ENCODE assay signal across 13 cellular contexts in the genomic region with DNA sequence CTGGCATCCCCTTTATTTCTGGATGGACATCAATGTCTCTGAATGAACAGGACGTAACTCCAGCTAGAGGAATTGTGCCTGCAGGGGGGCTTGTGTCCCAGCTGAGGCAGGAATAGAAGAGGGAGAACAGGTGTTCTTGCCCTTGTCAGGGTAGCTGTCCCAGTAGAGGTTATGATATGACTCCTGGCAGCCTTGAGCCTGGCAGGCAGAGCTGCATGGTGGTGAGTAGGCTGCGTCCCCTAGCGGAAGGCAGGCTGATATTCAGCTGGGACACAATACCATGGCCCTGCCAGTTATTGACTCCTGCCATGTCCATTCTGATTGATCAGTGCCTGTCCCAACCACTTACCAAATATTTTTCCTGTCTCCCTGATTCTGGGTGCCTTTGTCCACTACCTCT.
DNase-seq lines count a peak whose midpoint lies in the region; ATAC-seq and TF ChIP-seq lines count a peak whose summit lies in the region.
"Had no signal": no experiment of that assay in that cellular context is flagged by ENCODE, and none has a peak within 500 bp of the region (broad histone marks: within the 10 kb centered on the region; RNA-seq: fewer than 3 reads in every experiment).

No MANE protein-coding gene starts in this region.

- in situ Hi-C loops in KBM-7 (cut with MboI; ENCODE audit: low pct_unique_long_range_greater_than_20kb, low sequenced_read_pairs) = no loop called here

- no peaks in the 10 kb centered on the region for H3K36me3 Mint-ChIP-seq in activated T-helper 17 cell treated with anti-CD3 and anti-CD28 coated beads, Interleukin-2, amount 50 U/mL, for 72 hours (ENCODE audit: low read depth)

- DNase-seq in KBM-7 (peak; percentile 10), myocyte (ENCODE audit: low read depth) (peak; percentile 17)
- no peak for DNase-seq in activated T-cell treated with anti-CD3 and anti-CD28 coated beads, Interleukin-2, amount 50 U/mL, for 1 hour
- DNase-seq in effector CD8-positive, alpha-beta T cell (lab: John Stamatoyannopoulos, UW) = no peak
- DNase-seq: activated CD4-positive, alpha-beta T cell treated with anti-CD3 and anti-CD28 coated beads, Interleukin-2, amount 50 U/mL, for 1 hour; activated naive CD4-positive, alpha-beta T cell treated with anti-CD3 and anti-CD28 coated beads for 36 hours; kidney glomerular epithelial cell; NCI-H2227 treated with DMSO at 0.1 percent for 48 hours had no signal

- no peak overlapping the region for H3K4me3 Mint-ChIP-seq in activated T-helper 17 cell treated with anti-CD3 and anti-CD28 coated beads, Interleukin-2, amount 50 U/mL, for 72 hours
- H3K4me3 Mint-ChIP-seq: activated naive CD4-positive, alpha-beta T cell treated with anti-CD3 and anti-CD28 coated beads for 36 hours; stimulated activated naive CD8-positive, alpha-beta T cell treated with anti-CD3 and anti-CD28 coated beads, Interleukin-15, Interleukin-2, amounts not matched to agents 100 ng/mL and 50 ng/mL, for 24 hours had no signal

- H3K9me3 Mint-ChIP-seq in activated T-helper 17 cell treated with anti-CD3 and anti-CD28 coated beads, Interleukin-2, amount 50 U/mL, for 72 hours = no peaks in the 10 kb centered on the region
- H3K9me3 Mint-ChIP-seq: stimulated activated naive CD8-positive, alpha-beta T cell treated with anti-CD3 and anti-CD28 coated beads, Interleukin-15, Interleukin-2, amounts not matched to agents 100 ng/mL and 50 ng/mL, for 24 hours had no signal

- no peak overlapping the region for H3K27ac Mint-ChIP-seq in activated T-helper 17 cell treated with anti-CD3 and anti-CD28 coated beads, Interleukin-2, amount 50 U/mL, for 72 hours
- H3K27ac Mint-ChIP-seq: activated naive CD4-positive, alpha-beta T cell treated with anti-CD3 and anti-CD28 coated beads for 36 hours; stimulated activated naive CD8-positive, alpha-beta T cell treated with anti-CD3 and anti-CD28 coated beads, Interleukin-15, Interleukin-2, amounts not matched to agents 100 ng/mL and 50 ng/mL, for 24 hours had no signal

- peaks cover 5% of the 10 kb centered on the region for H3K27me3 Mint-ChIP-seq in activated T-helper 17 cell treated with anti-CD3 and anti-CD28 coated beads, Interleukin-2, amount 50 U/mL, for 72 hours

- ATAC-seq in GM21723 (IDR thresholded peaks at IDR 0.05; ENCODE audit: unreplicated experiment) (peak; percentile 79), HG03342 (IDR thresholded peaks at IDR 0.05; ENCODE audit: unreplicated experiment) (no peak)
- ATAC-seq in activated T-helper 17 cell treated with anti-CD3 and anti-CD28 coated beads, Interleukin-2, amount 50 U/mL, for 72 hours (replicated peaks) = no peak

- no peaks in the 10 kb centered on the region for H3K4me1 Mint-ChIP-seq in activated T-helper 17 cell treated with anti-CD3 and anti-CD28 coated beads, Interleukin-2, amount 50 U/mL, for 72 hours

- TF ChIP-seq CTCF in GM12874 (IDR thresholded peaks at IDR 0.05; ENCODE audit: insufficient read depth, low read depth, low read length) = peak; percentile 61

Comparison
In these comparisons a context has a peak if more than half of its experiments do, and no peak if none do; other contexts are left out.
1. DNase-seq: peak in KBM-7 (single experiment) and myocyte (single experiment); none in activated T-cell treated with anti-CD3 and anti-CD28 coated beads, Interleukin-2, amount 50 U/mL, for 1 hour (single experiment) and effector CD8-positive, alpha-beta T cell (single experiment).